Comparison of ENCODE assay signal across 18 cellular contexts in the genomic region with DNA sequence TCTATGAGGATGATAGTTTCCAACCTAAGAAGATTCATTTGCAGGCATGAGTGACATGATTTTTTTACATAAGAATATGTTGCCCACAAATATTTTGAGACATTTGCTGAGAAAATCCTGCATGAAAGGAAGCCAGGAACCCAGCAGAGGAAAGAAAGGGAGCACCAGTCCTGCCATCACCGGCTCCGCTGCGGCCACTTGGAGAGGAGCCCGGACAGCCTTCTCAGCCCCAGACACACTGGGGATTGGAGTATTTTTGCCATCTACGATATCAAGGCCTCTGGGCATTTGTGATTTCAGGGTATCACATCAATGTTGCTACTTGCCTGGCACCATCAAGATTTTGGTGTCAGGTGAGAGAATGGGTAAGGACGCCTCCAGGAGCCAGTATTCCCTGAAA.
DNase-seq lines count a peak whose midpoint lies in the region; ATAC-seq and TF ChIP-seq lines count a peak whose summit lies in the region.
"Had no signal": no experiment of that assay in that cellular context is flagged by ENCODE, and none has a peak within 500 bp of the region (broad histone marks: within the 10 kb centered on the region; RNA-seq: fewer than 3 reads in every experiment).

No MANE protein-coding gene starts in this region.

- TF ChIP-seq CTCF in chondrocyte (IDR thresholded peaks at IDR 0.05) = no peak

- DNase-seq in Ammon's horn (ENCODE audit: low spot score) = peak; percentile 44
- DNase-seq in G401 (ENCODE audit: low spot score) = peak; percentile 81
- peak; percentile 76 for DNase-seq in cerebellum (ENCODE audit: low spot score)
- peak; percentile 61 for DNase-seq in medulla oblongata (ENCODE audit: extremely low spot score)
- DNase-seq in dedifferentiated amniotic fluid mesenchymal stem cell (ENCODE audit: extremely low spot score) = no peak
- no peak for DNase-seq in chondrocyte (ENCODE audit: low spot score)
- no peak for DNase-seq in NCI-H2227 treated with DMSO at 0.1 percent for 48 hours (lab: John Stamatoyannopoulos, UW)
- DNase-seq in activated T-cell treated with anti-CD3 and anti-CD28 coated beads, Interleukin-2, amount 50 U/mL, for 4 hours = no peak
- DNase-seq: 8988T; CD4-positive, CD25-positive, alpha-beta regulatory T cell; CD8-positive, alpha-beta memory T cell; COR-L47; GDM1; GM23248; HCEC 1CT had no signal

- in situ Hi-C loops in G401 (cut with HindIII; ENCODE audit: low sequenced_read_pairs) = no loop called here

- no peak for ATAC-seq in activated T-cell treated with anti-CD3 and anti-CD28 coated beads, Interleukin-2, amount 50 U/mL, for 4 hours
- ATAC-seq: HepG2 had no signal

- H3K36me3 Mint-ChIP-seq in chondrocyte (ENCODE audit: low read depth) = no peaks in the 10 kb centered on the region
- H3K36me3 Mint-ChIP-seq in activated T-cell treated with anti-CD3 and anti-CD28 coated beads, Interleukin-2, amount 50 U/mL, for 4 hours (ENCODE audit: insufficient read depth) = peaks cover 18% of the 10 kb centered on the region

- no peaks in the 10 kb centered on the region for H3K9me3 Mint-ChIP-seq in chondrocyte (ENCODE audit: low read depth)
- no peaks in the 10 kb centered on the region for H3K9me3 Mint-ChIP-seq in activated T-cell treated with anti-CD3 and anti-CD28 coated beads, Interleukin-2, amount 50 U/mL, for 4 hours
- H3K9me3 Mint-ChIP-seq: CD4-positive, CD25-positive, alpha-beta regulatory T cell; CD8-positive, alpha-beta memory T cell; IgD-negative memory B cell had no signal

- no peaks in the 10 kb centered on the region for H3K4me1 Mint-ChIP-seq in chondrocyte (ENCODE audit: low read depth)
- no peaks in the 10 kb centered on the region for H3K4me1 Mint-ChIP-seq in activated T-cell treated with anti-CD3 and anti-CD28 coated beads, Interleukin-2, amount 50 U/mL, for 4 hours (ENCODE audit: low read depth)
- H3K4me1 Mint-ChIP-seq: B cell, IgD-negative memory B cell had no signal

- H3K4me3 Mint-ChIP-seq in chondrocyte (ENCODE audit: unreplicated experiment) = no peak overlapping the region
- no peak overlapping the region for H3K4me3 Mint-ChIP-seq in activated T-cell treated with anti-CD3 and anti-CD28 coated beads, Interleukin-2, amount 50 U/mL, for 4 hours
- H3K4me3 Mint-ChIP-seq: B cell; CD4-positive, CD25-positive, alpha-beta regulatory T cell had no signal

- H3K27me3 Mint-ChIP-seq in chondrocyte (ENCODE audit: low read depth) = no peaks in the 10 kb centered on the region
- H3K27me3 Mint-ChIP-seq in activated T-cell treated with anti-CD3 and anti-CD28 coated beads, Interleukin-2, amount 50 U/mL, for 4 hours (ENCODE audit: low read depth) = no peaks in the 10 kb centered on the region
- H3K27me3 Mint-ChIP-seq: B cell; CD4-positive, CD25-positive, alpha-beta regulatory T cell; CD8-positive, alpha-beta memory T cell; IgD-negative memory B cell had no signal

- no peak overlapping the region for H3K27ac Mint-ChIP-seq in chondrocyte (ENCODE audit: unreplicated experiment)
- H3K27ac Mint-ChIP-seq: B cell; CD4-positive, CD25-positive, alpha-beta regulatory T cell; IgD-negative memory B cell had no signal

Comparison
In these comparisons a context has a peak if more than half of its experiments do, and no peak if none do; other contexts are left out.
1. DNase-seq: peak in Ammon's horn (single experiment), G401 (single experiment), cerebellum (single experiment) and medulla oblongata (single experiment); none in dedifferentiated amniotic fluid mesenchymal stem cell (single experiment), chondrocyte (single experiment), NCI-H2227 treated with DMSO at 0.1 percent for 48 hours (single experiment) and activated T-cell treated with anti-CD3 and anti-CD28 coated beads, Interleukin-2, amount 50 U/mL, for 4 hours (single experiment).